22 cellular contexts compared by ENCODE assay signal in genomic region chr21:20527691-20528090, GRCh38.
"Had no signal": no experiment of that assay in that cellular context is flagged by ENCODE, and none has a peak within 500 bp of the region (broad histone marks: within the 10 kb centered on the region; RNA-seq: fewer than 3 reads in every experiment).

No MANE protein-coding gene starts in this region.

- H3K9me3 Mint-ChIP-seq: activated naive CD8-positive, alpha-beta T cell treated with anti-CD3 and anti-CD28 coated beads for 36 hours; type B pancreatic cell had no signal

- H3K27me3 Mint-ChIP-seq: activated naive CD8-positive, alpha-beta T cell treated with anti-CD3 and anti-CD28 coated beads for 36 hours; type B pancreatic cell had no signal

- H3K4me3 ChIP-seq: sigmoid colon, thoracic aorta, vagina had no signal

- ATAC-seq: esophagus mucosa, left ventricle myocardium superior, natural killer cell had no signal

- H3K9me3 ChIP-seq: sigmoid colon, thoracic aorta, vagina had no signal

- H3K4me3 Mint-ChIP-seq: activated naive CD8-positive, alpha-beta T cell treated with anti-CD3 and anti-CD28 coated beads for 36 hours; immature natural killer cell; natural killer cell; type B pancreatic cell had no signal

- H3K36me3 ChIP-seq: sigmoid colon, thoracic aorta, vagina had no signal

- H3K36me3 Mint-ChIP-seq: activated naive CD8-positive, alpha-beta T cell treated with anti-CD3 and anti-CD28 coated beads for 36 hours; immature natural killer cell; type B pancreatic cell had no signal

- H3K27ac ChIP-seq: sigmoid colon, thoracic aorta, vagina had no signal

- H3K4me1 Mint-ChIP-seq: activated naive CD8-positive, alpha-beta T cell treated with anti-CD3 and anti-CD28 coated beads for 36 hours; immature natural killer cell; natural killer cell had no signal

- H3K4me1 ChIP-seq: vagina had no signal

- H3K27ac Mint-ChIP-seq: activated naive CD8-positive, alpha-beta T cell treated with anti-CD3 and anti-CD28 coated beads for 36 hours; immature natural killer cell; natural killer cell; type B pancreatic cell had no signal

- DNase-seq: activated CD4-positive, alpha-beta T cell treated with anti-CD3 and anti-CD28 coated beads for 4 hours; activated CD4-positive, alpha-beta T cell treated with anti-CD3 and anti-CD28 coated beads, Interleukin-2, amount 50 U/mL, for 48 hours; activated CD4-positive, CD25-positive, alpha-beta regulatory T cell; activated naive CD4-positive, alpha-beta T cell treated with Interleukin-2 at 50 U/mL for 16 hours; activated naive CD8-positive, alpha-beta T cell treated with anti-CD3 and anti-CD28 coated beads for 36 hours; activated T-cell treated with anti-CD3 and anti-CD28 coated beads, Interleukin-2, amount 50 U/mL, for 48 hours; central memory CD4-positive, alpha-beta T cell; dermis blood vessel endothelial cell; effector CD8-positive, alpha-beta T cell; foreskin melanocyte; immature natural killer cell; left ventricle myocardium superior; mammary epithelial cell; midbrain; natural killer cell; sigmoid colon; stimulated activated CD4-positive, alpha-beta T cell treated with anti-CD3 and anti-CD28 coated beads, Interleukin-4, amount 100 ng/mL, for 1 hour; stimulated activated naive CD4-positive, alpha-beta T cell had no signal
